ENCODE assay signal across 17 cellular contexts in the genomic region with DNA sequence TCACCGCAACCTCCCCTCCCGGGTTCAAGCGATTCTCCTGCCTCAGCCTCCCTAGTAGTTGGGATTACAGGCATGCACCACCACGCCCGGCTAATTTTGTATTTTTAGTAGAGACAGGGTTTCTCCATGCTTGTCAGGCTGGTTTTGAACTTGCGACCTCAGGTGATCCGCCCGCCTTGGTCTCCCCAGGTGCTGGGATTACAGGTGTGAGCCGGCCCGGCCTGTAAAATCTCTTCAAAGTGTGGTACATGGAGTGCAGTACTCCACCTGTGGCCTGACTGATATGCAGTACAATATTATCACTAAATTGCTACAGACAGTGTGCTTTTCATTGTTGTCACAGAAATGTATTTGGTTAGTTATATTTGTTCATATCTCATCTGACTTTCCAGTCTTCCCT. TPM values are rescaled to one million over a fixed set of nuclear protein-coding genes. Genes with fewer than 3 reads are reported as not detected.
"Had no signal": no experiment of that assay in that cellular context is flagged by ENCODE, and none has a peak within 500 bp of the region (broad histone marks: within the 10 kb centered on the region; RNA-seq: fewer than 3 reads in every experiment).

No MANE protein-coding gene starts in this region.

RNA-seq across cellular contexts. Expression of gene GJA8, which starts 25.1 kb away (rescaled TPM):
- total RNA-seq: activated CD4-positive, alpha-beta memory T cell treated with anti-CD3 and anti-CD28 coated beads for 36 hours; activated CD4-positive, alpha-beta T cell treated with anti-CD3 and anti-CD28 coated beads for 36 hours; activated naive CD4-positive, alpha-beta T cell treated with anti-CD3 and anti-CD28 coated beads for 36 hours; activated naive CD4-positive, alpha-beta T cell treated with anti-CD3 and anti-CD28 coated beads, Interleukin-2, amount 50 U/mL, for 72 hours; activated T-cell treated with anti-CD3 and anti-CD28 coated beads, Interleukin-2, amount 50 U/mL, for 4 hours; activated T-helper 1 cell treated with anti-CD3 and anti-CD28 coated beads, Interleukin-12 subunit alpha, Interleukin-12 subunit beta, Interleukin-2, Interleukin-4 antibody, amounts not matched to agents 30 ng/mL and 10 ng/mL and 1 ng/mL, durations not matched to agents 14 hours and 24 hours and 36 hours; adrenal gland; astrocyte; bronchial epithelial cell; cerebellum; M059J; PC-9; Right ventricle myocardium inferior; SK-MEL-5; T-cell; T-helper 17 cell; WTC11 had no signal
- polyA plus RNA-seq: adrenal gland had no signal
